ENCODE assay signal across 8 cellular contexts in genomic region chr19:9913237-9914000, GRCh38. TPM values are rescaled to one million over a fixed set of nuclear protein-coding genes. Genes with fewer than 3 reads are reported as not detected.
A peak's percentile ranks its signal among the peaks of the same experiment; 100 is the strongest.
DNase-seq lines count a peak whose midpoint lies in the region; ATAC-seq and TF ChIP-seq lines count a peak whose summit lies in the region.

No MANE protein-coding gene starts in this region.

- peaks cover 0 to 21% (median 16%) of the 10 kb centered on the region in 4 donors for H3K4me1 ChIP-seq in Peyer's patch

- no peak overlapping the region for H3K27ac ChIP-seq in Peyer's patch

- H3K36me3 ChIP-seq in Peyer's patch = no peaks in the 10 kb centered on the region

- peaks cover 0 to 18% of the 10 kb centered on the region in 2 donors for H3K27me3 ChIP-seq in Peyer's patch

- H3K4me3 ChIP-seq in Peyer's patch (peak overlapping the region; percentile 17 to 57 (median 50)), skeletal muscle cell (ENCODE audit: low read depth, low read length) (peak overlapping the region; percentile 36)

- TF ChIP-seq CTCF in Peyer's patch (IDR thresholded peaks at IDR 0.05) = no peak

- intact Hi-C loops in left ventricle myocardium superior (cut with micrococcal nuclease) = no loop called here

- no peak for TF ChIP-seq POLR2A in Peyer's patch (IDR thresholded peaks at IDR 0.05)

- DNase-seq in DMS53 (lab: John Stamatoyannopoulos, UW) (peak; percentile 31), DMS53 treated with DMSO at 0.1 percent for 48 hours (lab: John Stamatoyannopoulos, UW; ENCODE audit: unreplicated experiment) (no peak), Peyer's patch (no peak), left ventricle myocardium superior (peak; percentile 49), skeletal muscle cell (ENCODE audit: low read depth) (no peak), NCI-H1092 (lab: John Stamatoyannopoulos, UW) (no peak)

- no peaks in the 10 kb centered on the region for H3K9me3 ChIP-seq in Peyer's patch

- peak; percentile 19 for ATAC-seq in left ventricle myocardium superior
- ATAC-seq in HG02885 (IDR thresholded peaks at IDR 0.05; ENCODE audit: poor library complexity, unreplicated experiment) = no peak
- ATAC-seq in HG03025 (IDR thresholded peaks at IDR 0.05; ENCODE audit: low FRiP score, unreplicated experiment) = no peak

RNA-seq across cellular contexts. Expression of gene OLFM2, which starts 22.9 kb away (rescaled TPM):
- total RNA-seq in Peyer's patch (1 to 10 TPM in 3 of 4 donors, not detected in 1; 1.1 to 5.3 (median 2.1) TPM), left ventricle myocardium superior (1.8 TPM)

Comparison
In these comparisons a context has a peak if more than half of its experiments do, and no peak if none do; other contexts are left out.
1. DNase-seq: peak in DMS53 (single experiment) and left ventricle myocardium superior (single experiment); none in DMS53 treated with DMSO at 0.1 percent for 48 hours (single experiment), Peyer's patch (0 of 3), skeletal muscle cell (single experiment) and NCI-H1092 (single experiment).